In genomic region chr11:78564889-78565467, GRCh38 we compare ENCODE assay signal across 14 cellular contexts. TPM values are rescaled to one million over a fixed set of nuclear protein-coding genes. Genes with fewer than 3 reads are reported as not detected.
A peak's percentile ranks its signal among the peaks of the same experiment; 100 is the strongest.
DNase-seq lines count a peak whose midpoint lies in the region; ATAC-seq and TF ChIP-seq lines count a peak whose summit lies in the region.
"Had no signal": no experiment of that assay in that cellular context is flagged by ENCODE, and none has a peak within 500 bp of the region (broad histone marks: within the 10 kb centered on the region; RNA-seq: fewer than 3 reads in every experiment).

No MANE protein-coding gene starts in this region.

- no peak overlapping the region for H3K56ac ChIP-seq in IMR-90 (ENCODE audit: extremely low read depth, insufficient read depth, low read length)

- POLR2A ChIA-PET in IMR-90 (lab: Charles Lee; ENCODE audit: unreplicated experiment) = no interaction called here
- POLR2A ChIA-PET in Caco-2 (lab: Charles Lee) = interaction anchor here (0.7 to 1.6 kb wide), 5 partner anchors 10 to 570 kb away, joined by 3 to 6 read pairs (median 3); partner anchors contain the start of genes ALG8, INTS4 and NARS2

- H3K27me3 ChIP-seq in IMR-90 (ENCODE audit: control insufficient read depth, insufficient read depth, low read length) (no peaks in the 10 kb centered on the region), osteoblast (ENCODE audit: insufficient read depth, low read length) (no peaks in the 10 kb centered on the region), Caco-2 (replicated peaks; ENCODE audit: control insufficient read depth, insufficient read depth, low read length) (no peaks in the 10 kb centered on the region), gastroesophageal sphincter (no peaks in the 10 kb centered on the region)
- H3K27me3 ChIP-seq: dorsolateral prefrontal cortex, vagina had no signal

- no peaks in the 10 kb centered on the region for H4K20me1 ChIP-seq in IMR-90 (ENCODE audit: insufficient read depth, low read length)
- H4K20me1 ChIP-seq in osteoblast (ENCODE audit: insufficient read depth, low read length) = no peaks in the 10 kb centered on the region

- no peak for TF ChIP-seq EP300 in gastroesophageal sphincter (IDR thresholded peaks at IDR 0.05)

- H2AK9ac ChIP-seq in IMR-90 (replicated peaks; ENCODE audit: low read depth, low read length, poor library complexity) = no peak overlapping the region

- no peak for ATAC-seq in IMR-90 (ENCODE audit: low read depth)
- ATAC-seq in GM21825 (IDR thresholded peaks at IDR 0.05; ENCODE audit: unreplicated experiment) = no peak
- ATAC-seq in gastroesophageal sphincter = no peak

- TF ChIP-seq RAD21 in IMR-90 (IDR thresholded peaks at IDR 0.05; ENCODE audit: low read length) = no peak

- H3K4me1 ChIP-seq in IMR-90 (ENCODE audit: control insufficient read depth, insufficient read depth, low read length) = peaks cover 13% of the 10 kb centered on the region
- peaks cover 41% of the 10 kb centered on the region for H3K4me1 ChIP-seq in osteoblast (ENCODE audit: insufficient read depth, low read length)
- H3K4me1 ChIP-seq in Caco-2 = peaks cover 39% of the 10 kb centered on the region
- H3K4me1 ChIP-seq in gastroesophageal sphincter = peaks cover 0 to 40% (median 7%) of the 10 kb centered on the region in 3 donors

- H2AK5ac ChIP-seq in IMR-90 (ENCODE audit: low read depth, low read length) = no peak overlapping the region

- no peak overlapping the region for H2AFZ ChIP-seq in IMR-90 (replicated peaks; ENCODE audit: low read length, poor library complexity)
- H2AFZ ChIP-seq in osteoblast (ENCODE audit: low read length) = no peak overlapping the region

- TF ChIP-seq POLR2A in IMR-90 (IDR thresholded peaks at IDR 0.05; ENCODE audit: low read depth, low read length) (no peak), gastroesophageal sphincter (IDR thresholded peaks at IDR 0.05) (no peak)

- H3K9me3 Mint-ChIP-seq in activated CD4-positive, alpha-beta T cell treated with anti-CD3 and anti-CD28 coated beads, Interleukin-2, amount 10 ng/mL, durations not matched to agents 24 days and 14 days = no peaks in the 10 kb centered on the region
- H3K9me3 Mint-ChIP-seq in activated T-helper 1 cell treated with anti-CD3 and anti-CD28 coated beads, Interleukin-12 subunit alpha, Interleukin-12 subunit beta, Interleukin-2, Interleukin-4 antibody, amounts not matched to agents 30 ng/mL and 10 ng/mL and 1 ng/mL, durations not matched to agents 14 hours and 24 hours and 36 hours = no peaks in the 10 kb centered on the region
- H3K9me3 Mint-ChIP-seq in Caco-2 (ENCODE audit: unreplicated experiment) = no peaks in the 10 kb centered on the region

- no peaks in the 10 kb centered on the region for H3K9me3 ChIP-seq in IMR-90 (ENCODE audit: control insufficient read depth, insufficient read depth, low read length)
- no peaks in the 10 kb centered on the region for H3K9me3 ChIP-seq in osteoblast (ENCODE audit: low read depth, low read length)
- no peaks in the 10 kb centered on the region for H3K9me3 ChIP-seq in Caco-2
- H3K9me3 ChIP-seq in gastroesophageal sphincter = no peaks in the 10 kb centered on the region
- H3K9me3 ChIP-seq: lower lobe of right lung, vagina had no signal

- CTCF ChIA-PET in IMR-90 (lab: Yijun Ruan, JAX) = interaction anchor here (0.5 to 2.4 kb wide), 21 partner anchors 8 to 731 kb away, joined by 3 to 22 read pairs (median 4); partner anchors contain the start of gene ALG8
- CTCF ChIA-PET in Caco-2 (lab: Charles Lee) = interaction anchor here (0.6 to 3.0 kb wide), 32 partner anchors 9 to 570 kb away, joined by 3 to 83 read pairs (median 5); partner anchors contain the start of genes GAB2, INTS4, KCTD21 and NARS2

- no peak overlapping the region for H3K18ac ChIP-seq in IMR-90 (ENCODE audit: low read depth, low read length)

- H2BK20ac ChIP-seq in IMR-90 (ENCODE audit: low read depth, low read length) = no peak overlapping the region

- H3K27ac ChIP-seq in IMR-90 (ENCODE audit: insufficient read depth, low read length) (no peak overlapping the region), osteoblast (ENCODE audit: low read depth, low read length) (peak overlapping the region; percentile 1), gastroesophageal sphincter (no peak overlapping the region)
- H3K27ac ChIP-seq: dorsolateral prefrontal cortex, lower lobe of right lung had no signal

- no peak for DNase-seq in activated CD4-positive, alpha-beta T cell treated with anti-CD3 and anti-CD28 coated beads, Interleukin-2, amount 10 ng/mL, durations not matched to agents 24 days and 14 days
- DNase-seq in activated CD4-positive, alpha-beta T cell treated with anti-CD3 and anti-CD28 coated beads, Interleukin-2, amount 50 U/mL, for 1 hour = no peak
- DNase-seq in IMR-90 (no peak), osteoblast (ENCODE audit: insufficient read length, low spot score, missing footprints) (no peak), Caco-2 (no peak)
- DNase-seq in activated T-helper 1 cell treated with anti-CD3 and anti-CD28 coated beads, Interleukin-12 subunit alpha, Interleukin-12 subunit beta, Interleukin-2, Interleukin-4 antibody, amounts not matched to agents 30 ng/mL and 10 ng/mL and 1 ng/mL, durations not matched to agents 14 hours and 24 hours and 36 hours (ENCODE audit: low spot score) = no peak
- DNase-seq: activated CD4-positive, alpha-beta T cell treated with anti-CD3 and anti-CD28 coated beads for 1 hour; GOT3; lower lobe of right lung had no signal

- H3K79me2 ChIP-seq in osteoblast (ENCODE audit: insufficient read depth, low read length) = peaks cover 9% of the 10 kb centered on the region

- peak overlapping the region; percentile 5 for H3K27ac Mint-ChIP-seq in activated CD4-positive, alpha-beta T cell treated with anti-CD3 and anti-CD28 coated beads, Interleukin-2, amount 10 ng/mL, durations not matched to agents 24 days and 14 days
- peak overlapping the region; percentile 40 for H3K27ac Mint-ChIP-seq in activated T-helper 1 cell treated with anti-CD3 and anti-CD28 coated beads, Interleukin-12 subunit alpha, Interleukin-12 subunit beta, Interleukin-2, Interleukin-4 antibody, amounts not matched to agents 30 ng/mL and 10 ng/mL and 1 ng/mL, durations not matched to agents 14 hours and 24 hours and 36 hours
- H3K27ac Mint-ChIP-seq in Caco-2 (ENCODE audit: unreplicated experiment) = no peak overlapping the region

- H3K4me3 ChIP-seq in IMR-90 (ENCODE audit: insufficient read depth, low read depth, low read length) (no peak overlapping the region), osteoblast (ENCODE audit: insufficient read depth, low read length) (no peak overlapping the region), Caco-2 (ENCODE audit: low read depth, low read length) (no peak overlapping the region), gastroesophageal sphincter (no peak overlapping the region)
- H3K4me3 ChIP-seq: dorsolateral prefrontal cortex, lower lobe of right lung, skin epidermis, vagina had no signal

- no peak overlapping the region for H3K14ac ChIP-seq in IMR-90 (replicated peaks; ENCODE audit: low read depth, low read length)

- intact Hi-C loops in activated CD4-positive, alpha-beta T cell treated with anti-CD3 and anti-CD28 coated beads, Interleukin-2, amount 10 ng/mL, durations not matched to agents 24 days and 14 days (cut with micrococcal nuclease) = loop anchor here (1.0 to 5.0 kb wide), 6 partner anchors 9 to 426 kb away; partner anchors contain the start of genes ALG8, GAB2, KCTD21 and NARS2
- intact Hi-C loops in IMR-90 (cut with micrococcal nuclease) (loop anchor here (1.0 to 10.0 kb wide), 4 partner anchors 146 to 560 kb away; no protein-coding TSS in a partner anchor), Caco-2 (cut with micrococcal nuclease; ENCODE audit: unreplicated experiment) (loop anchor here (1.0 to 5.0 kb wide), 5 partner anchors 93 to 337 kb away; partner anchors contain the start of gene GAB2)
- intact Hi-C loops in activated T-helper 1 cell treated with anti-CD3 and anti-CD28 coated beads, Interleukin-12 subunit alpha, Interleukin-12 subunit beta, Interleukin-2, Interleukin-4 antibody, amounts not matched to agents 30 ng/mL and 10 ng/mL and 1 ng/mL, durations not matched to agents 14 hours and 24 hours and 36 hours (cut with micrococcal nuclease) = loop anchor here (1.0 to 10.0 kb wide), 13 partner anchors 9 to 743 kb away; partner anchors contain the start of genes AAMDC, ALG8, GAB2 and INTS4

- in situ Hi-C loops in IMR-90 (cut with MboI; ENCODE audit: low sequenced_read_pairs) = loop anchor here (5.0 to 10.0 kb wide), 3 partner anchors 153 to 413 kb away; no protein-coding TSS in a partner anchor

- H4K5ac ChIP-seq in IMR-90 (ENCODE audit: low read depth, low read length) = no peak overlapping the region

- H3K36me3 ChIP-seq in IMR-90 (ENCODE audit: control insufficient read depth, insufficient read depth, low read length) (peaks cover 3% of the 10 kb centered on the region), osteoblast (ENCODE audit: insufficient read depth, low read length) (peaks cover 23% of the 10 kb centered on the region), Caco-2 (ENCODE audit: control insufficient read depth, insufficient read depth, low read length) (peaks cover 1% of the 10 kb centered on the region; the same call in 1 of the 2 replicates), gastroesophageal sphincter (peaks cover 0 to 46% of the 10 kb centered on the region in 2 donors)

- H3K4me1 Mint-ChIP-seq in activated CD4-positive, alpha-beta T cell treated with anti-CD3 and anti-CD28 coated beads, Interleukin-2, amount 10 ng/mL, durations not matched to agents 24 days and 14 days = peaks cover 40% of the 10 kb centered on the region
- peaks cover 48% of the 10 kb centered on the region for H3K4me1 Mint-ChIP-seq in activated T-helper 1 cell treated with anti-CD3 and anti-CD28 coated beads, Interleukin-12 subunit alpha, Interleukin-12 subunit beta, Interleukin-2, Interleukin-4 antibody, amounts not matched to agents 30 ng/mL and 10 ng/mL and 1 ng/mL, durations not matched to agents 14 hours and 24 hours and 36 hours (ENCODE audit: low read depth)
- peaks cover 18% of the 10 kb centered on the region for H3K4me1 Mint-ChIP-seq in Caco-2 (ENCODE audit: low read depth, unreplicated experiment)

- H2BK15ac ChIP-seq in IMR-90 (ENCODE audit: low read depth, low read length) = 0 out of 3 replicates have a peak overlapping the region, but pooled peaks have one; percentile 31

- H3K4me2 ChIP-seq in IMR-90 (ENCODE audit: low read depth, low read length) (no peak overlapping the region), osteoblast (ENCODE audit: insufficient read depth, low read length) (no peak overlapping the region)

- no peak overlapping the region for H3K23ac ChIP-seq in IMR-90 (ENCODE audit: low read depth, low read length)

- BruUV-seq in IMR-90 (replicated peaks; lab: Mats Ljungman, UMichigan) (no TSS peak), Caco-2 (replicated peaks; lab: Mats Ljungman, UMichigan) (no TSS peak)

- peaks cover 6% of the 10 kb centered on the region; the same call in 1 of the 2 replicates for H3K9me1 ChIP-seq in IMR-90 (ENCODE audit: insufficient read depth, low read length)

- H3K79me1 ChIP-seq in IMR-90 (ENCODE audit: low read depth in 1 of 2, low read length in 2 of 2) = peaks cover 14 to 30% of the 10 kb centered on the region in 2 experiments

- no peak overlapping the region for H2BK5ac ChIP-seq in IMR-90 (ENCODE audit: low read depth, low read length, poor library complexity, severe bottlenecking)

- no peaks in the 10 kb centered on the region for H3K27me3 Mint-ChIP-seq in activated CD4-positive, alpha-beta T cell treated with anti-CD3 and anti-CD28 coated beads, Interleukin-2, amount 10 ng/mL, durations not matched to agents 24 days and 14 days
- no peaks in the 10 kb centered on the region for H3K27me3 Mint-ChIP-seq in activated T-helper 1 cell treated with anti-CD3 and anti-CD28 coated beads, Interleukin-12 subunit alpha, Interleukin-12 subunit beta, Interleukin-2, Interleukin-4 antibody, amounts not matched to agents 30 ng/mL and 10 ng/mL and 1 ng/mL, durations not matched to agents 14 hours and 24 hours and 36 hours (ENCODE audit: insufficient read depth)
- H3K27me3 Mint-ChIP-seq in Caco-2 (ENCODE audit: insufficient read depth, unreplicated experiment) = no peaks in the 10 kb centered on the region

- no peak overlapping the region for H4K8ac ChIP-seq in IMR-90 (ENCODE audit: low read depth in 2 of 2, low read length in 2 of 2)

- H4K91ac ChIP-seq in IMR-90 (ENCODE audit: insufficient read depth, low read depth, low read length) = no peak overlapping the region

- peaks cover 24% of the 10 kb centered on the region for H3K36me3 Mint-ChIP-seq in activated CD4-positive, alpha-beta T cell treated with anti-CD3 and anti-CD28 coated beads, Interleukin-2, amount 10 ng/mL, durations not matched to agents 24 days and 14 days (ENCODE audit: low read depth)
- H3K36me3 Mint-ChIP-seq in activated T-helper 1 cell treated with anti-CD3 and anti-CD28 coated beads, Interleukin-12 subunit alpha, Interleukin-12 subunit beta, Interleukin-2, Interleukin-4 antibody, amounts not matched to agents 30 ng/mL and 10 ng/mL and 1 ng/mL, durations not matched to agents 14 hours and 24 hours and 36 hours (ENCODE audit: low read depth) = peaks cover 20% of the 10 kb centered on the region
- peaks cover 14% of the 10 kb centered on the region for H3K36me3 Mint-ChIP-seq in Caco-2 (ENCODE audit: insufficient read depth, unreplicated experiment)

- no CpG with 5 or more reads among the region's 1 CpG for WGBS in IMR-90 (ENCODE audit: extremely low coverage in 2 of 2, insufficient read length in 1 of 2), 2 experiments
- WGBS in gastroesophageal sphincter (ENCODE audit: low coverage in 1 of 2), 2 donors = 43 to 50% methylated on average over 1 of the region's 1 CpG

- TF ChIP-seq CTCF in IMR-90 (conservative IDR thresholded peaks at IDR 0.05; ENCODE audit: low read depth, low read length) = no peak
- no peak for TF ChIP-seq CTCF in osteoblast (IDR thresholded peaks at IDR 0.05; ENCODE audit: extremely low read depth, low read depth, low read length)
- TF ChIP-seq CTCF in Caco-2 (IDR thresholded peaks at IDR 0.05; ENCODE audit: insufficient read depth in 1 of 2, low read depth in 1 of 2, low read length in 1 of 2, severe bottlenecking in 1 of 2, unreplicated experiment in 1 of 2) = no peak
- no peak for TF ChIP-seq CTCF in gastroesophageal sphincter (IDR thresholded peaks at IDR 0.05)

- H2BK120ac ChIP-seq in IMR-90 (ENCODE audit: low read depth, low read length) = no peak overlapping the region

- no peak overlapping the region for H3K4me3 Mint-ChIP-seq in activated CD4-positive, alpha-beta T cell treated with anti-CD3 and anti-CD28 coated beads, Interleukin-2, amount 10 ng/mL, durations not matched to agents 24 days and 14 days
- H3K4me3 Mint-ChIP-seq in activated T-helper 1 cell treated with anti-CD3 and anti-CD28 coated beads, Interleukin-12 subunit alpha, Interleukin-12 subunit beta, Interleukin-2, Interleukin-4 antibody, amounts not matched to agents 30 ng/mL and 10 ng/mL and 1 ng/mL, durations not matched to agents 14 hours and 24 hours and 36 hours = no peak overlapping the region
- H3K4me3 Mint-ChIP-seq in Caco-2 (ENCODE audit: unreplicated experiment) = no peak overlapping the region

- dilution Hi-C loops in IMR-90 (cut with HindIII; ENCODE audit: low sequenced_read_pairs, unreplicated experiment) = no loop called here

- H3K4ac ChIP-seq in IMR-90 (ENCODE audit: low read depth, low read length) = no peak overlapping the region

- H3K9ac ChIP-seq in IMR-90 (ENCODE audit: low read depth, low read length) = no peak overlapping the region

RNA-seq across cellular contexts. Expression of gene NARS2, which starts 9.7 kb away (rescaled TPM):
- 38.0 and 43.3 TPM in 2 replicates for total RNA-seq in activated CD4-positive, alpha-beta T cell treated with anti-CD3 and anti-CD28 coated beads, Interleukin-2, amount 10 ng/mL, durations not matched to agents 24 days and 14 days
- 15.8 and 16.4 TPM in 2 replicates for total RNA-seq in IMR-90 (2012; rRNA removed)
- polyA plus RNA-seq in IMR-90 (2012; rRNA removed) = 6.0 and 8.0 TPM in 2 replicates
- polyA plus RNA-seq in IMR-90 (2012; cell fraction: cytosol; rRNA removed) = 2.7 and 5.8 TPM in 2 replicates
- 1.7 and 5.3 TPM in 2 replicates for polyA plus RNA-seq in IMR-90 (2012; cell fraction: nucleus; rRNA removed; ENCODE audit: low replicate concordance)
- 38.2 and 38.7 TPM in 2 replicates for total RNA-seq in activated T-helper 1 cell treated with anti-CD3 and anti-CD28 coated beads, Interleukin-12 subunit alpha, Interleukin-12 subunit beta, Interleukin-2, Interleukin-4 antibody, amounts not matched to agents 30 ng/mL and 10 ng/mL and 1 ng/mL, durations not matched to agents 14 hours and 24 hours and 36 hours
- total RNA-seq in osteoblast = 12.7 and 19.5 TPM in 2 replicates
- 49.3 and 50.9 TPM in 2 replicates for total RNA-seq in Caco-2 (2022)
- total RNA-seq in gastroesophageal sphincter = 10 to 100 TPM in 1 of 4 donors, 1 to 10 TPM in 3; 9.0 to 22.1 (median 9.2) TPM
